In the genomic region with DNA sequence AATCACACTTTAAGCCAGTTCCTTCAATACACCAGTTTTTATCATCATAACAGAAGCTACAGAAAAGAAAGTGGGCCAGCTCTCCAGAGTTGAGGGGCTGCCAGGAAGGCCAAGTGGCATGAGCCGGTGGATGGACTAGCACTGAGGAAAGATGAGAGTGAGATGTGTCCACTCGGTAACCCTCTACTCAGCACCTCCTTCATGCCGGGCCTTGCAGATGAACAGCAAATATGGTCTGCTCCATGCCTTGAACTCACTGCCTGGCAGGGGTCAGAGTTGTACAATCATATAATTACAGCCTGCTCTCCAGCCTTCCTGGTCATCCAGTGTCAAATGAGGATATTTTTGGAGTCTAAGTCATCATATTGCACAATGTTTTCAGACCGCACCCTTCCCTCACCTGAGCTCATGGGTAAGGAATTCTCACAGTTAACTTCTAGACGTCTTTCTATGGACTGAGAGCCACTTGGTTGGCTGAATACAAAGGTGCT, we compare ENCODE assay signal across 12 cellular contexts. TPM values are rescaled to one million over a fixed set of nuclear protein-coding genes. Genes with fewer than 3 reads are reported as not detected.
A peak's percentile ranks its signal among the peaks of the same experiment; 100 is the strongest.
DNase-seq lines count a peak whose midpoint lies in the region; ATAC-seq and TF ChIP-seq lines count a peak whose summit lies in the region.
"Had no signal": no experiment of that assay in that cellular context is flagged by ENCODE, and none has a peak within 500 bp of the region (broad histone marks: within the 10 kb centered on the region; RNA-seq: fewer than 3 reads in every experiment).

No MANE protein-coding gene starts in this region.

- peak; percentile 45 to 52 for TF ChIP-seq RAD21 in liver (IDR thresholded peaks at IDR 0.05)

- intact Hi-C loops in colonic mucosa (cut with DNase I), result loop anchor here (5.0 kb wide), 1 partner anchor 70 kb away; no protein-coding TSS in a partner anchor

- DNase-seq in 8988T, result peak; percentile 45
- peak; percentile 74 for DNase-seq in HuH-7.5 (ENCODE audit: low spot score)
- peak; percentile 79 for DNase-seq in colonic mucosa
- DNase-seq in Kasumi-1 (lab: John Stamatoyannopoulos, UW), result no peak
- DNase-seq in GM13976 (ENCODE audit: low spot score), result no peak
- DNase-seq in activated effector memory CD4-positive, alpha-beta T cell treated with Interleukin-2 at 50 U/mL for 16 hours, result no peak
- DNase-seq: effector memory CD4-positive, alpha-beta T cell; occipital lobe; stimulated activated naive CD4-positive, alpha-beta T cell treated with Interleukin-2 at 50 U/mL for 16 hours had no signal

- H3K4me3 ChIP-seq in colonic mucosa (no peak overlapping the region), liver (ENCODE audit: low read depth in 1 of 3, low read length in 3 of 3) (no peak overlapping the region)
- H3K4me3 ChIP-seq: BLaER1 had no signal

- TF ChIP-seq CTCF in colonic mucosa (IDR thresholded peaks at IDR 0.05), result no peak
- TF ChIP-seq CTCF in liver (IDR thresholded peaks at IDR 0.05; ENCODE audit: low read depth, low read length, missing input control), result no peak
- no peak for TF ChIP-seq CTCF in GM13976 (IDR thresholded peaks at IDR 0.05; ENCODE audit: borderline replicate concordance, control extremely low read depth, extremely low read depth, insufficient read depth, missing control alignments)

- H3K9me3 ChIP-seq in colonic mucosa (no peaks in the 10 kb centered on the region), liver (ENCODE audit: control insufficient read depth in 4 of 4, low read length in 3 of 4) (no peaks in the 10 kb centered on the region)
- H3K9me3 ChIP-seq: BLaER1 had no signal

- 31% methylated on average over 5 of the region's 5 CpGs for WGBS in liver

- H3K36me3 ChIP-seq in colonic mucosa (peaks cover 3% of the 10 kb centered on the region), liver (ENCODE audit: control insufficient read depth in 4 of 4, insufficient read depth in 3 of 4, low read depth in 1 of 4, low read length in 3 of 4) (peaks cover 1 to 23% (median 19%) of the 10 kb centered on the region in 4 donors)
- H3K36me3 ChIP-seq: BLaER1 had no signal

- H3K9ac ChIP-seq in colonic mucosa (ENCODE audit: low read depth in 2 of 2, low read length in 2 of 2), result peak overlapping the region in 1 of 2 donors; percentile 86
- no peak overlapping the region for H3K9ac ChIP-seq in liver (ENCODE audit: low read depth in 1 of 2, low read length in 2 of 2)
- H3K9ac ChIP-seq: BLaER1 had no signal

- in situ Hi-C loops in GM13976 (cut with MboI; ENCODE audit: low sequenced_read_pairs, unreplicated experiment), result no loop called here

- no peak for ATAC-seq in GM19452 (IDR thresholded peaks at IDR 0.05; ENCODE audit: unreplicated experiment)

- H3K27ac ChIP-seq in colonic mucosa (peak overlapping the region; percentile 90), liver (ENCODE audit: low read depth in 1 of 2, low read length in 2 of 2) (peak overlapping the region; percentile 80 to 87)
- H3K27ac ChIP-seq: BLaER1 had no signal

- H3K27me3 ChIP-seq in colonic mucosa (no peaks in the 10 kb centered on the region), liver (ENCODE audit: control insufficient read depth in 4 of 4, insufficient read depth in 4 of 4, low read length in 3 of 4) (no peaks in the 10 kb centered on the region)

- peaks cover 23% of the 10 kb centered on the region for H3K4me1 ChIP-seq in colonic mucosa
- H3K4me1 ChIP-seq in liver (ENCODE audit: control insufficient read depth in 4 of 4, insufficient read depth in 4 of 4, low read length in 3 of 4), result peaks cover 14 to 81% (median 65%) of the 10 kb centered on the region in 4 donors

TF ChIP-seq in liver, 16 proteins besides CTCF, POLR2A, EP300 and RAD21:
- TF ChIP-seq ZBTB33 (IDR thresholded peaks at IDR 0.05) (no peak), YY1 (IDR thresholded peaks at IDR 0.05) (peak; percentile 79), SP1 (IDR thresholded peaks at IDR 0.05) (peak; percentile 47), FOXA2 (IDR thresholded peaks at IDR 0.05) (peak; percentile 13), NR2F2 (IDR thresholded peaks at IDR 0.05) (peak; percentile 25), REST (IDR thresholded peaks at IDR 0.05) (peak; percentile 41), TAF1 (conservative IDR thresholded peaks at IDR 0.05) (no peak), EGR1 (IDR thresholded peaks at IDR 0.05; ENCODE audit: low read depth in 2 of 2) (peak in 1 of 2 donors; percentile 75), FOXA1 (IDR thresholded peaks at IDR 0.05) (no peak), ATF3 (IDR thresholded peaks at IDR 0.05) (peak; percentile 56), HNF4A (conservative IDR thresholded peaks at IDR 0.05) (peak; percentile 51 to 76), JUND (IDR thresholded peaks at IDR 0.05) (peak; percentile 60 to 90), RXRA (IDR thresholded peaks at IDR 0.05) (peak; percentile 89 to 95), HNF4G (IDR thresholded peaks at IDR 0.05) (no peak), GABPA (IDR thresholded peaks at IDR 0.05 in 1 of 2, conservative IDR thresholded peaks at IDR 0.05 in 1 of 2) (peak in 1 of 2 donors; percentile 30)
- TF ChIP-seq, protein P1, sequence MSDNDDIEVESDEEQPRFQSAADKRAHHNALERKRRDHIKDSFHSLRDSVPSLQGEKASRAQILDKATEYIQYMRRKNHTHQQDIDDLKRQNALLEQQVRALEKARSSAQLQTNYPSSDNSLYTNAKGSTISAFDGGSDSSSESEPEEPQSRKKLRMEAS (IDR thresholded peaks at IDR 0.05), result peak; percentile 78
TF ChIP-seq in liver: peak in this region for 12.

RNA-seq across cellular contexts. Expression of gene MGLL, which starts 4.9 kb away (rescaled TPM):
- total RNA-seq in colonic mucosa (100 to 1,000 TPM; 123 to 200 TPM), liver (10 to 100 TPM in 1 of 2 donors, 1 to 10 TPM in 1; 9.4 to 75.4 TPM)
- polyA plus RNA-seq in liver, result 100 to 1,000 TPM in 1 of 2 donors, 10 to 100 TPM in 1; 72.9 to 277 TPM

Comparison
In these comparisons a context has a peak if more than half of its experiments do, and no peak if none do; other contexts are left out.
1. DNase-seq: peak in 8988T (single experiment), HuH-7.5 (single experiment) and colonic mucosa (single experiment); none in Kasumi-1 (0 of 2), GM13976 (single experiment) and activated effector memory CD4-positive, alpha-beta T cell treated with Interleukin-2 at 50 U/mL for 16 hours (single experiment).